Comparison of ENCODE assay signal across 8 cellular contexts in genomic region chr5:88734191-88734640, GRCh38.
A peak's percentile ranks its signal among the peaks of the same experiment; 100 is the strongest.
DNase-seq lines count a peak whose midpoint lies in the region; ATAC-seq, FAIRE-seq and TF ChIP-seq lines count a peak whose summit lies in the region.

No MANE protein-coding gene starts in this region.

- no peak overlapping the region for H3K4me2 ChIP-seq in mesenchymal stem cell (ENCODE audit: low read length, poor library complexity, severe bottlenecking)

- H3K4me3 ChIP-seq in right cardiac atrium (ENCODE audit: low read length), result peak overlapping the region; percentile 57
- no peak overlapping the region for H3K4me3 ChIP-seq in colonic mucosa
- H3K4me3 ChIP-seq in mesenchymal stem cell (ENCODE audit: insufficient read depth in 1 of 2, low read depth in 1 of 2, low read length in 2 of 2), result no peak overlapping the region

- no peak overlapping the region for H2BK120ac ChIP-seq in mesenchymal stem cell (ENCODE audit: low read depth, low read length)

- no peak overlapping the region for H3K23ac ChIP-seq in mesenchymal stem cell (ENCODE audit: low read length in 2 of 2)

- H2BK12ac ChIP-seq in mesenchymal stem cell (ENCODE audit: low read length in 2 of 2), result no peak overlapping the region

- peaks cover 1% of the 10 kb centered on the region for H3K4me1 ChIP-seq in right cardiac atrium (ENCODE audit: control insufficient read depth, insufficient read depth, low read length)
- no peaks in the 10 kb centered on the region for H3K4me1 ChIP-seq in colonic mucosa
- no peaks in the 10 kb centered on the region for H3K4me1 ChIP-seq in mesenchymal stem cell (ENCODE audit: control insufficient read depth, insufficient read depth, low read depth, low read length)

- WGBS in right cardiac atrium, result 31% methylated on average over 6 of the region's 6 CpGs
- 96% methylated on average over 4 of the region's 6 CpGs for WGBS in mesenchymal stem cell

- H2AK5ac ChIP-seq in mesenchymal stem cell (ENCODE audit: low read length, severe bottlenecking), result no peak overlapping the region

- H3K36me3 ChIP-seq in colonic mucosa (no peaks in the 10 kb centered on the region), mesenchymal stem cell (ENCODE audit: control insufficient read depth in 1 of 2, insufficient read depth in 2 of 2, low read depth in 1 of 2, low read length in 2 of 2) (no peaks in the 10 kb centered on the region)

- H4K8ac ChIP-seq in mesenchymal stem cell (ENCODE audit: low read length), result no peak overlapping the region

- no peak overlapping the region for H4K91ac ChIP-seq in mesenchymal stem cell (ENCODE audit: low read length)

- no peak overlapping the region for H3K4ac ChIP-seq in mesenchymal stem cell (ENCODE audit: low read depth in 1 of 2, low read length in 2 of 2)

- no peak overlapping the region for H2BK5ac ChIP-seq in mesenchymal stem cell (ENCODE audit: low read depth, low read length, poor library complexity, severe bottlenecking)

- peak; percentile 99 for FAIRE-seq in GM18507 (lab: Jason Lieb, UNC)

- peak; percentile 60 for ATAC-seq in HG02759 (IDR thresholded peaks at IDR 0.05; ENCODE audit: unreplicated experiment)
- peak; percentile 46 for ATAC-seq in right cardiac atrium

- intact Hi-C loops in right cardiac atrium (cut with DNase I) (loop anchor here (5.0 to 10.0 kb wide), 4 partner anchors 101 to 153 kb away; partner anchors contain the start of gene MEF2C (in 2 of the 4)), colonic mucosa (cut with DNase I) (loop anchor here (10.0 kb wide), 1 partner anchor 151 kb away; the partner anchor contains the start of gene MEF2C)

- H3K9me3 ChIP-seq in right cardiac atrium (ENCODE audit: control insufficient read depth, low read length) (no peaks in the 10 kb centered on the region), colonic mucosa (no peaks in the 10 kb centered on the region), mesenchymal stem cell (ENCODE audit: control insufficient read depth, low read length) (no peaks in the 10 kb centered on the region)

- H3K9ac ChIP-seq in colonic mucosa (ENCODE audit: low read depth in 2 of 2, low read length in 2 of 2), result no peak overlapping the region
- no peak overlapping the region for H3K9ac ChIP-seq in mesenchymal stem cell (ENCODE audit: low read length)

- H2BK15ac ChIP-seq in mesenchymal stem cell (ENCODE audit: low read depth, poor library complexity, severe bottlenecking), result no peak overlapping the region

- H3K27me3 ChIP-seq in right cardiac atrium (ENCODE audit: control insufficient read depth, insufficient read depth) (no peaks in the 10 kb centered on the region), colonic mucosa (no peaks in the 10 kb centered on the region), mesenchymal stem cell (ENCODE audit: control insufficient read depth in 1 of 2, insufficient read depth in 1 of 2, low read length in 2 of 2) (no peaks in the 10 kb centered on the region)

- H3K18ac ChIP-seq in mesenchymal stem cell (ENCODE audit: low read depth in 1 of 2, low read length in 2 of 2), result no peak overlapping the region

- H2AFZ ChIP-seq in mesenchymal stem cell (ENCODE audit: low read depth, low read length), result no peak overlapping the region

- H3K79me1 ChIP-seq in mesenchymal stem cell (replicated peaks; ENCODE audit: low read length, poor library complexity, severe bottlenecking), result no peaks in the 10 kb centered on the region

- no peak for DNase-seq in GM18507 (ENCODE audit: extremely low spot score, insufficient read length, low read depth)
- DNase-seq in NOMO-1 treated with dmso at 0.1 percent for 144 hours (lab: John Stamatoyannopoulos, UW; ENCODE audit: unreplicated experiment), result peak; percentile 36
- no peak for DNase-seq in right cardiac atrium
- DNase-seq in colonic mucosa, result no peak
- no peak for DNase-seq in NCI-H1105 treated with DMSO at 0.1 percent for 48 hours (lab: John Stamatoyannopoulos, UW)
- DNase-seq in mesenchymal stem cell, result no peak
- DNase-seq in NCI-H345 treated with DMSO at 0.1 percent for 48 hours (lab: John Stamatoyannopoulos, UW; ENCODE audit: unreplicated experiment), result no peak

- H3K14ac ChIP-seq in mesenchymal stem cell (ENCODE audit: low read length in 2 of 2), result no peak overlapping the region

- TF ChIP-seq CTCF in colonic mucosa (IDR thresholded peaks at IDR 0.05), result no peak

- peak overlapping the region; percentile 78 for H3K27ac ChIP-seq in right cardiac atrium (ENCODE audit: low read length)
- no peak overlapping the region for H3K27ac ChIP-seq in colonic mucosa
- no peak overlapping the region for H3K27ac ChIP-seq in mesenchymal stem cell (ENCODE audit: low read length, poor library complexity, severe bottlenecking)
